Comparison of ENCODE assay signal across 8 cellular contexts in genomic region chr11:62539238-62539925, GRCh38. TPM values are rescaled to one million over a fixed set of nuclear protein-coding genes. Genes with fewer than 3 reads are reported as not detected.
DNase-seq lines count a peak whose midpoint lies in the region; ATAC-seq and TF ChIP-seq lines count a peak whose summit lies in the region.

No MANE protein-coding gene starts in this region.

- DNase-seq in Daoy (ENCODE audit: low read depth) (peak; percentile 97), NCI-H510A treated with DMSO at 0.1 percent for 48 hours (lab: John Stamatoyannopoulos, UW) (peak; percentile 71), left ventricle myocardium inferior (peak; percentile 63), glutamatergic neuron (no peak)
- peak; percentile 88 for DNase-seq in activated effector memory CD4-positive, alpha-beta T cell treated with anti-CD3 and anti-CD28 coated beads, Interleukin-2, amount 50 U/mL, for 16 hours

- H3K4me3 Mint-ChIP-seq in glutamatergic neuron (ENCODE audit: unreplicated experiment): no peak overlapping the region

- no peak for ATAC-seq in HG02884 (IDR thresholded peaks at IDR 0.05; ENCODE audit: unreplicated experiment)
- ATAC-seq in HG03432 (IDR thresholded peaks at IDR 0.05; ENCODE audit: unreplicated experiment): no peak

- H3K27ac ChIP-seq in left ventricle myocardium inferior (replicated peaks) (peak overlapping the region; percentile 100), skin epidermis (peak overlapping the region in 19 of 21 experiments; percentile 36 to 100 (median 99))

- no peak for TF ChIP-seq CTCF in left ventricle myocardium inferior (IDR thresholded peaks at IDR 0.05; ENCODE audit: borderline replicate concordance)
- TF ChIP-seq CTCF in glutamatergic neuron (IDR thresholded peaks at IDR 0.05; ENCODE audit: partially characterized antibody, unreplicated experiment): no peak

- intact Hi-C loops in left ventricle myocardium inferior (cut with micrococcal nuclease): no loop called here

- H3K36me3 ChIP-seq in left ventricle myocardium inferior: peaks cover 19% of the 10 kb centered on the region

- H3K4me1 ChIP-seq in left ventricle myocardium inferior: peaks cover 97% of the 10 kb centered on the region

- peaks cover 16% of the 10 kb centered on the region for H3K4me1 Mint-ChIP-seq in glutamatergic neuron (ENCODE audit: low read depth, unreplicated experiment)

- no peaks in the 10 kb centered on the region for H3K36me3 Mint-ChIP-seq in glutamatergic neuron (ENCODE audit: unreplicated experiment)

- H3K27me3 Mint-ChIP-seq in glutamatergic neuron (ENCODE audit: unreplicated experiment): peaks cover 6% of the 10 kb centered on the region

- peaks cover 5% of the 10 kb centered on the region for H3K9me3 Mint-ChIP-seq in glutamatergic neuron (ENCODE audit: unreplicated experiment)

- no peak overlapping the region for H3K27ac Mint-ChIP-seq in glutamatergic neuron (ENCODE audit: unreplicated experiment)

- no peaks in the 10 kb centered on the region for H3K27me3 ChIP-seq in left ventricle myocardium inferior (ENCODE audit: low read depth)

- H3K9me3 ChIP-seq in left ventricle myocardium inferior (replicated peaks): no peaks in the 10 kb centered on the region

- H3K4me3 ChIP-seq in left ventricle myocardium inferior (peak overlapping the region; percentile 100), skin epidermis (peak overlapping the region in 4 of 7 experiments; percentile 9 to 98 (median 16))

RNA-seq across cellular contexts. Expression of gene AHNAK, which starts 7.2 kb away (rescaled TPM):
- 92.3 and 107 TPM in 2 replicates for total RNA-seq in Daoy (2014; rRNA removed; shearing (Covaris generic))
- total RNA-seq in left ventricle myocardium inferior (290 TPM), glutamatergic neuron (ENCODE audit: unreplicated experiment) (4.5 TPM)

RNA-seq across cellular contexts. Expression of gene EEF1G, which starts 34.3 kb away (rescaled TPM):
- 1,694 and 1,735 TPM in 2 replicates for total RNA-seq in Daoy (2014; rRNA removed; shearing (Covaris generic))
- total RNA-seq in left ventricle myocardium inferior (958 TPM), glutamatergic neuron (ENCODE audit: unreplicated experiment) (928 TPM)

RNA-seq across cellular contexts. Expression of gene TUT1, which starts 51.9 kb away (rescaled TPM):
- 12.4 and 13.8 TPM in 2 replicates for total RNA-seq in Daoy (2014; rRNA removed; shearing (Covaris generic))
- total RNA-seq in left ventricle myocardium inferior (12.5 TPM), glutamatergic neuron (ENCODE audit: unreplicated experiment) (29.7 TPM)

Comparison
In these comparisons a context has a peak if more than half of its experiments do, and no peak if none do; other contexts are left out.
1. RNA of gene AHNAK, which starts 7.2 kb away (total RNA-seq): 290 TPM in left ventricle myocardium inferior (single experiment) and 92.3 to 107 TPM in Daoy; 4.5 TPM in glutamatergic neuron (single experiment); every median in the first group is over 10 times any median in the second.